ENCODE assay signal across 13 cellular contexts in genomic region chr5:150639317-150639738, GRCh38. TPM values are rescaled to one million over a fixed set of nuclear protein-coding genes. Genes with fewer than 3 reads are reported as not detected.
DNase-seq lines count a peak whose midpoint lies in the region; ATAC-seq and TF ChIP-seq lines count a peak whose summit lies in the region.
"Had no signal": no experiment of that assay in that cellular context is flagged by ENCODE, and none has a peak within 500 bp of the region (broad histone marks: within the 10 kb centered on the region; RNA-seq: fewer than 3 reads in every experiment).

No MANE protein-coding gene starts in this region.

- WGBS in heart left ventricle, 4 donors, result 64 to 68% (median 65%) methylated on average over 4 of the region's 4 CpGs
- WGBS in esophagus muscularis mucosa, result 76% methylated on average over 4 of the region's 4 CpGs
- WGBS in ovary, 3 donors, result 64 to 66% (median 66%) methylated on average over 4 of the region's 4 CpGs
- 73% methylated on average over 4 of the region's 4 CpGs for WGBS in urinary bladder

- TF ChIP-seq EP300 in esophagus muscularis mucosa (IDR thresholded peaks at IDR 0.05), result no peak
- no peak for TF ChIP-seq EP300 in ovary (IDR thresholded peaks at IDR 0.05)

- H3K9me3 ChIP-seq in heart left ventricle (no peaks in the 10 kb centered on the region), esophagus muscularis mucosa (no peaks in the 10 kb centered on the region), ovary (no peaks in the 10 kb centered on the region)

- intact Hi-C loops in heart left ventricle (cut with DNase I) (loop anchor here in 1 of 10 donors (2.0 kb wide), 1 partner anchor 45 kb away; no protein-coding TSS in a partner anchor), left ventricle myocardium superior (cut with micrococcal nuclease) (no loop called here), esophagus muscularis mucosa (cut with DNase I) (no loop called here), ovary (cut with DNase I) (no loop called here)

- H3K27me3 ChIP-seq in heart left ventricle (no peaks in the 10 kb centered on the region), esophagus muscularis mucosa (no peaks in the 10 kb centered on the region), ovary (no peaks in the 10 kb centered on the region)

- H3K27ac ChIP-seq in heart left ventricle (peak overlapping the region in 11 of 12 donors; percentile 75 to 100 (median 97)), esophagus muscularis mucosa (replicated peaks in 1 of 4) (peak overlapping the region; percentile 78 to 85 (median 79)), ovary (peak overlapping the region; percentile 48 to 93), urinary bladder (ENCODE audit: low read depth) (peak overlapping the region; percentile 44)

- H3K36me3 ChIP-seq in heart left ventricle (peaks cover 0 to 15% (median 0%) of the 10 kb centered on the region in 9 donors), esophagus muscularis mucosa (peaks cover 0 to 23% (median 2%) of the 10 kb centered on the region in 4 donors), ovary (no peaks in the 10 kb centered on the region), urinary bladder (ENCODE audit: insufficient read depth) (no peaks in the 10 kb centered on the region)

- no peak for TF ChIP-seq CTCF in heart left ventricle (IDR thresholded peaks at IDR 0.05)
- TF ChIP-seq CTCF in esophagus muscularis mucosa (IDR thresholded peaks at IDR 0.05), result no peak
- TF ChIP-seq CTCF in ovary (IDR thresholded peaks at IDR 0.05), result no peak

- TF ChIP-seq POLR2A in heart left ventricle (IDR thresholded peaks at IDR 0.05) (no peak), esophagus muscularis mucosa (IDR thresholded peaks at IDR 0.05; ENCODE audit: low read depth) (no peak), ovary (IDR thresholded peaks at IDR 0.05) (no peak)

- ATAC-seq in heart left ventricle (no peak), left ventricle myocardium superior (no peak), GM19455 (IDR thresholded peaks at IDR 0.05; ENCODE audit: unreplicated experiment) (no peak)
- ATAC-seq: T-helper 17 cell had no signal

- peak in 1 of 5 donors; percentile 41 for DNase-seq in heart left ventricle
- DNase-seq in left ventricle myocardium superior, result no peak
- DNase-seq in esophagus muscularis mucosa (ENCODE audit: extremely low spot score), result no peak
- peak in 1 of 5 donors; percentile 38 for DNase-seq in ovary
- no peak for DNase-seq in amygdala (lab: John Stamatoyannopoulos, UW)
- no peak for DNase-seq in stimulated activated CD4-positive, alpha-beta T cell treated with anti-CD3 and anti-CD28 coated beads, Interleukin-1b, Interleukin-23, amount 100 ng/mL, for 48 hours
- DNase-seq: activated CD4-positive, alpha-beta T cell treated with anti-CD3 and anti-CD28 coated beads, Interleukin-2, amount 10 ng/mL, durations not matched to agents 7 days and 5 days; NCI-H2029 treated with DMSO at 0.1 percent for 48 hours; NK-92 treated with Interleukin-12 subunit alpha and Interleukin-12 subunit beta, amount 100 ng/mL, for 24 hours; T-helper 17 cell had no signal

- H3K4me1 ChIP-seq in heart left ventricle, result peaks cover 41 to 97% (median 78%) of the 10 kb centered on the region in 12 donors
- H3K4me1 ChIP-seq in esophagus muscularis mucosa, result peaks cover 86 to 96% (median 91%) of the 10 kb centered on the region in 4 donors
- H3K4me1 ChIP-seq in ovary (ENCODE audit: insufficient read depth), result peaks cover 47% of the 10 kb centered on the region
- H3K4me1 ChIP-seq in urinary bladder (ENCODE audit: insufficient read depth), result peaks cover 5% of the 10 kb centered on the region

- H3K4me3 ChIP-seq in heart left ventricle (no peak overlapping the region), esophagus muscularis mucosa (no peak overlapping the region), ovary (no peak overlapping the region), urinary bladder (ENCODE audit: low read depth, low read length) (no peak overlapping the region)

RNA-seq across cellular contexts. Expression of gene SYNPO, which starts 1.1 kb away (rescaled TPM):
- total RNA-seq in heart left ventricle (100 to 1,000 TPM; 444 to 782 (median 590) TPM), left ventricle myocardium superior (675 TPM), esophagus muscularis mucosa (10 to 100 TPM; 20.4 to 54.0 (median 39.3) TPM), ovary (100 to 1,000 TPM in 3 of 7 donors, 10 to 100 TPM in 3, 1 to 10 TPM in 1; 8.3 to 174 (median 70.2) TPM), urinary bladder (6.8 TPM)
- polyA plus RNA-seq in heart left ventricle (100 to 1,000 TPM; 304 to 791 TPM), ovary (10 to 100 TPM; 31.0 to 86.9 TPM), urinary bladder (47.2 TPM)
- total RNA-seq: activated T-helper 1 cell treated with anti-CD3 and anti-CD28 coated beads, Interleukin-12 subunit alpha, Interleukin-12 subunit beta, Interleukin-2, Interleukin-4 antibody, amounts not matched to agents 30 ng/mL and 10 ng/mL and 1 ng/mL, durations not matched to agents 14 hours and 24 hours and 36 hours had no signal

RNA-seq across cellular contexts. Expression of gene MYOZ3, which starts 21.7 kb away (rescaled TPM):
- total RNA-seq in heart left ventricle (10 to 100 TPM in 1 of 9 donors, 1 to 10 TPM in 8; 1.8 to 10.2 (median 5.1) TPM), left ventricle myocardium superior (3.2 TPM), esophagus muscularis mucosa (1 to 10 TPM in 1 of 4 donors, under 1 TPM in 2, not detected in 1; 0.17 to 1.2 (median 0.46) TPM), ovary (1 to 10 TPM in 4 of 7 donors, under 1 TPM in 3; 0.36 to 2.6 (median 1.2) TPM), urinary bladder (3.2 TPM)
- polyA plus RNA-seq in heart left ventricle (1 to 10 TPM; 1.2 to 4.6 TPM), ovary (1 to 10 TPM; 1.6 to 2.7 TPM), urinary bladder (1.5 TPM)
- total RNA-seq: T-helper 17 cell had no signal

Comparison
In these comparisons a context has a peak if more than half of its experiments do, and no peak if none do; other contexts are left out.
1. H3K27ac ChIP-seq: peak in every context shown above with its lines; median percentile 97 in heart left ventricle; 79 in esophagus muscularis mucosa; 70 in ovary; 44 in urinary bladder.